7 cellular contexts compared by ENCODE assay signal in the genomic region with DNA sequence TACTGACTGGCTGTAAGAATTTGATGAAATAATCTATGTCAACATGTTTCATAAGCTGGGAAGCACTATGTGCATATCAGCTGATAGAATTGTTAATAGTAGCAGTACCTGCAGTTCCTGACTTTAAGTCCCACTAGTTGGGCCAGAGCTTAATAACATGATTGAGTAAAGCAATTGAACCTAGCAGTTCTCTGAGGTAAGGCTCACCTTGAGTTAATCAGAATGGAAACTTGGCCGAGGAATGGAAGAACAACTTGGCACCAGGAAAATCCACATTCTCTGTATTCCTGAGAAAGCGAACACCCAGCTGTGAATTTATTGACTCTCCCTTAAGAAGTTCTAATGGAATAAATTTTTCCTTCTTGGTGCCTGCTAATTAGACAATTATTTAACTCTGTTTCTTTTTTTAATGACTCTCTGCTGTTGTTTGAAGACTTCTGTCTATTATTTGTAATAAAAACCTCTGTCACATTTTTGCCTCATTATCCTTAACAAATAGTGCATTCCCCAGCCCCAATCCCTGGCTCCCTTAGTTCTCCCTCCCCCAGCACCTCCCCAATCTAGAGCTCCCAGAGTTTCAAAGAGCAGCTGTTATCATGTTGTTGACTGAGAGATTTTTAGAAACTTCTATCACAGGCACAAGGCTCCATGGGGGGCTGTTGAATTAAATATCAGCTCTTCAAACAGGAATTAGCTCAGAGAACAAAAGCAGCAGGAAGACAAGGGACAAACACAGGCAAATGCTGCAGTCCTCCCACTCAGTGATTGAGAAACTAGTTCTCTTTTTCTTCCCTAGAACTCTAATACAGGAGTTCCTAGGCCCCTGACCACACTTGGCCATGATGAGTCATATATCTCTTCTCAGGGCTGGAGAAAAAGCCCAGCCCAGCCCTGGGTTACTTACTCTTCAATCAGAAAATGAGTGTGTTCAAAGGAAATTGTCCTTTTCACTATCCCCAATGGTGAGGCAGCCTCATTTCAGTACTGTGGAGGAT.
DNase-seq lines count a peak whose midpoint lies in the region; ATAC-seq and TF ChIP-seq lines count a peak whose summit lies in the region.

No MANE protein-coding gene starts in this region.

- H4K8ac ChIP-seq in neuronal stem cell (ENCODE audit: low read depth, low read length) = no peak overlapping the region

- H3K27me3 ChIP-seq in neuronal stem cell (ENCODE audit: control insufficient read depth in 3 of 3, insufficient read depth in 3 of 3, low read depth in 1 of 3, low read length in 3 of 3) (no peaks in the 10 kb centered on the region), SJCRH30 (no peaks in the 10 kb centered on the region)

- WGBS in neuronal stem cell (ENCODE audit: extremely low coverage in 2 of 2, insufficient read length in 2 of 2, insufficient replicate concordance in 1 of 2), 2 donors = no CpG with 5 or more reads among the region's 2 CpGs
- WGBS in lower leg skin, 2 donors = 58 to 59% methylated on average over 2 of the region's 2 CpGs

- H2BK12ac ChIP-seq in neuronal stem cell (ENCODE audit: low read length) = no peak overlapping the region

- peak overlapping the region; percentile 52 for H2AFZ ChIP-seq in neuronal stem cell (ENCODE audit: low read length)

- TF ChIP-seq CTCF in lower leg skin (IDR thresholded peaks at IDR 0.05) = no peak

- no peak for TF ChIP-seq POLR2A in lower leg skin (IDR thresholded peaks at IDR 0.05)

- H2BK5ac ChIP-seq in neuronal stem cell (ENCODE audit: low read length) = no peak overlapping the region

- peaks cover 0 to 3% of the 10 kb centered on the region in 2 donors for H3K9me3 ChIP-seq in neuronal stem cell (replicated peaks in 1 of 2; ENCODE audit: control insufficient read depth in 2 of 2, insufficient read depth in 1 of 2, low read depth in 1 of 2, low read length in 2 of 2)
- H3K9me3 ChIP-seq in SJCRH30 (replicated peaks) = no peaks in the 10 kb centered on the region

- H3K4me3 ChIP-seq in neuronal stem cell (ENCODE audit: low read length in 2 of 2) (no peak overlapping the region), lower leg skin (ENCODE audit: low read depth, poor library complexity, severe bottlenecking) (no peak overlapping the region), SJCRH30 (no peak overlapping the region)

- H3K36me3 ChIP-seq in neuronal stem cell (replicated peaks in 1 of 2; ENCODE audit: control insufficient read depth in 2 of 2, insufficient read depth in 2 of 2, low read length in 2 of 2) = no peaks in the 10 kb centered on the region
- no peaks in the 10 kb centered on the region for H3K36me3 ChIP-seq in SJCRH30

- H2BK15ac ChIP-seq in neuronal stem cell (ENCODE audit: low read length) = no peak overlapping the region

- DNase-seq in NOMO-1 (lab: John Stamatoyannopoulos, UW; ENCODE audit: unreplicated experiment in 2 of 2) (peak; percentile 60 to 78), neuronal stem cell (ENCODE audit: low spot score) (no peak), NK-92 (lab: John Stamatoyannopoulos, UW; ENCODE audit: unreplicated experiment) (no peak), lower leg skin (ENCODE audit: low spot score in 2 of 2) (no peak), SJCRH30 (no peak)

- H3K23ac ChIP-seq in neuronal stem cell (ENCODE audit: low read depth, low read length, poor library complexity) = no peak overlapping the region

- no peak overlapping the region for H2AK5ac ChIP-seq in neuronal stem cell (ENCODE audit: low read depth, low read length)

- H3K4me1 ChIP-seq in neuronal stem cell (ENCODE audit: control insufficient read depth in 2 of 2, insufficient read depth in 1 of 2, low read depth in 1 of 2, low read length in 2 of 2) (peaks cover 0 to 4% of the 10 kb centered on the region in 2 donors), SJCRH30 (no peaks in the 10 kb centered on the region)

- no peak overlapping the region for H4K91ac ChIP-seq in neuronal stem cell (ENCODE audit: low read depth, low read length, poor library complexity)

- no peak overlapping the region for H3K4ac ChIP-seq in neuronal stem cell (ENCODE audit: low read length)

- no peak overlapping the region for H3K4me2 ChIP-seq in neuronal stem cell (ENCODE audit: insufficient read depth, low read length, poor library complexity, severe bottlenecking)

- H3K18ac ChIP-seq in neuronal stem cell (ENCODE audit: low read length) = no peak overlapping the region

- ATAC-seq in GM19351 (IDR thresholded peaks at IDR 0.05; ENCODE audit: unreplicated experiment) (peak; percentile 98), HG02885 (IDR thresholded peaks at IDR 0.05; ENCODE audit: poor library complexity, unreplicated experiment) (peak; percentile 99)

- no peaks in the 10 kb centered on the region for H3K79me1 ChIP-seq in neuronal stem cell (ENCODE audit: low read depth, low read length)

- H2BK120ac ChIP-seq in neuronal stem cell (ENCODE audit: low read depth, low read length) = no peak overlapping the region

- H3K27ac ChIP-seq in neuronal stem cell (replicated peaks; ENCODE audit: low read length) = peak overlapping the region; percentile 0
- H3K27ac ChIP-seq in SJCRH30 = no peak overlapping the region

- no peak overlapping the region for H3K14ac ChIP-seq in neuronal stem cell (ENCODE audit: low read length)

- no peak overlapping the region for H3K9ac ChIP-seq in neuronal stem cell (ENCODE audit: low read depth, low read length, poor library complexity)

- intact Hi-C loops in lower leg skin (cut with DNase I; ENCODE audit: low total_unique reads) = no loop called here

Comparison
In these comparisons a context has a peak if more than half of its experiments do, and no peak if none do; other contexts are left out.
1. DNase-seq: peak in NOMO-1 (2 of 2); none in neuronal stem cell (single experiment), NK-92 (single experiment), lower leg skin (0 of 2) and SJCRH30 (0 of 2).